ENCODE assay signal across 9 cellular contexts in genomic region chr2:46490521-46491141, GRCh38. TPM values are rescaled to one million over a fixed set of nuclear protein-coding genes. Genes with fewer than 3 reads are reported as not detected.
A peak's percentile ranks its signal among the peaks of the same experiment; 100 is the strongest.
DNase-seq lines count a peak whose midpoint lies in the region; ATAC-seq lines count a peak whose summit lies in the region.
"Had no signal": no experiment of that assay in that cellular context is flagged by ENCODE, and none has a peak within 500 bp of the region (broad histone marks: within the 10 kb centered on the region; RNA-seq: fewer than 3 reads in every experiment).

No MANE protein-coding gene starts in this region.

- peak overlapping the region; percentile 48 for H3K9ac ChIP-seq in adipocyte (ENCODE audit: low read length)

- H3K4me3 ChIP-seq in adipocyte (ENCODE audit: low read length), result peak overlapping the region; percentile 31

- peak; percentile 49 for DNase-seq in AG08395 (ENCODE audit: low spot score)
- no peak for DNase-seq in adipocyte (ENCODE audit: low read depth)
- no peak for DNase-seq in left lobe of liver (ENCODE audit: low spot score)
- DNase-seq in NCI-H1436 (lab: John Stamatoyannopoulos, UW), result no peak
- no peak for DNase-seq in NCI-H1105 (lab: John Stamatoyannopoulos, UW)
- DNase-seq in NCI-H2171 treated with DMSO at 0.1 percent for 48 hours (lab: John Stamatoyannopoulos, UW), result no peak

- H3K9me3 ChIP-seq in adipocyte (ENCODE audit: control insufficient read depth, low read length), result no peaks in the 10 kb centered on the region

- peak; percentile 62 for ATAC-seq in GM21390 (IDR thresholded peaks at IDR 0.05; ENCODE audit: unreplicated experiment)
- ATAC-seq in left lobe of liver, result peak; percentile 72
- no peak for ATAC-seq in GM18867 (IDR thresholded peaks at IDR 0.05; ENCODE audit: unreplicated experiment)

- H3K36me3 ChIP-seq in adipocyte (ENCODE audit: control insufficient read depth, insufficient read depth, low read length, severe bottlenecking), result no peaks in the 10 kb centered on the region

- H3K27me3 ChIP-seq in adipocyte (replicated peaks; ENCODE audit: control insufficient read depth, insufficient read depth, low read length), result no peaks in the 10 kb centered on the region

- peaks cover 34% of the 10 kb centered on the region for H3K4me1 ChIP-seq in adipocyte (ENCODE audit: control insufficient read depth, insufficient read depth, low read length)

RNA-seq across cellular contexts. Expression of gene TMEM247, which starts 11.3 kb away (rescaled TPM):
- not detected for total RNA-seq in left lobe of liver
- total RNA-seq: myocyte had no signal

RNA-seq across cellular contexts. Expression of gene RHOQ, which starts 51.7 kb away (rescaled TPM):
- 14.0 TPM for total RNA-seq in left lobe of liver

RNA-seq across cellular contexts. Expression of gene ATP6V1E2, which starts 51.7 kb away (rescaled TPM):
- total RNA-seq in left lobe of liver, result 3.4 TPM
